In the genomic region with DNA sequence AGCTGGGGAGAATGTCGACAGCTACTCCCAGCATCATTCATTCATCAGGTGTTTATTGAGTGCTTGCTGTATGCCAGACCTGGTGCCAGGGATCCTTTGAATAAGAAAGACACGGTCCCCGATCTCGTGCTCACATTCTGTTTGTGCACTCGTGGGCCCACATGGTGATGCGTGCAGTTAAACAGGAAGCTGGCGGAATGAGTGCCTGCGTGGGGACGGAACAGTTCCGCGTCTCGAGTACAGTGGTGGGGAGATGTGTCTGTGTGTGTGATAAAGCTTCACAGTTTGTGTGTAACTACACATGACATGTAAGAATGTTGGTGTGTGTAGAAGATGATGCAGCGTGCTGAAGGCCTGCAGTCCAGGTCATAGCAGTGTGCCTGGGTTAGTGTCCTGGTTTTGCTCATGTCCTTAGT, we compare ENCODE assay signal across 8 cellular contexts. TPM values are rescaled to one million over a fixed set of nuclear protein-coding genes. Genes with fewer than 3 reads are reported as not detected.
DNase-seq lines count a peak whose midpoint lies in the region; ATAC-seq, FAIRE-seq and TF ChIP-seq lines count a peak whose summit lies in the region.

No MANE protein-coding gene starts in this region.

- H3K4me1 ChIP-seq in thymus (ENCODE audit: control insufficient read depth, insufficient read depth, low read length) = peaks cover 65% of the 10 kb centered on the region

- H3K9me3 Mint-ChIP-seq in immature natural killer cell (no peaks in the 10 kb centered on the region), progenitor cell of endocrine pancreas (ENCODE audit: low read depth) (no peaks in the 10 kb centered on the region)

- DNase-seq in GM12891 (ENCODE audit: insufficient read length, low spot score) (no peak), immature natural killer cell (peak; percentile 82 to 85 (median 84)), progenitor cell of endocrine pancreas (ENCODE audit: low spot score, unreplicated experiment) (no peak), NCI-H2029 treated with DMSO at 0.1 percent for 48 hours (lab: John Stamatoyannopoulos, UW) (no peak)
- peak; percentile 59 for DNase-seq in activated CD8-positive, alpha-beta memory T cell treated with anti-CD3 and anti-CD28 coated beads, Interleukin-2, amount 50 U/mL, for 4 hours

- H3K4me1 Mint-ChIP-seq in immature natural killer cell (peaks cover 96 to 98% of the 10 kb centered on the region in 2 donors), progenitor cell of endocrine pancreas (ENCODE audit: low read depth) (peaks cover 16% of the 10 kb centered on the region)

- H3K4me3 ChIP-seq in thymus (ENCODE audit: low read length) = peak overlapping the region; percentile 43

- H3K36me3 ChIP-seq in thymus (ENCODE audit: control insufficient read depth, insufficient read depth) = peaks cover 81% of the 10 kb centered on the region

- H3K27ac Mint-ChIP-seq in immature natural killer cell (peak overlapping the region; percentile 97 to 99 (median 99)), progenitor cell of endocrine pancreas (no peak overlapping the region)

- H3K36me3 Mint-ChIP-seq in immature natural killer cell (peaks cover 31 to 70% (median 33%) of the 10 kb centered on the region in 3 donors), progenitor cell of endocrine pancreas (ENCODE audit: insufficient read depth) (peaks cover 18% of the 10 kb centered on the region)

- WGBS in thymus = 19% methylated on average over 13 of the region's 13 CpGs

- TF ChIP-seq CTCF in progenitor cell of endocrine pancreas (IDR thresholded peaks at IDR 0.05; ENCODE audit: unreplicated experiment) = no peak

- H3K4me3 Mint-ChIP-seq in immature natural killer cell (peak overlapping the region; percentile 65 to 88 (median 84)), progenitor cell of endocrine pancreas (ENCODE audit: low read depth) (no peak overlapping the region)

- no peak for FAIRE-seq in GM12891 (lab: Jason Lieb, UNC)

- peak; percentile 10; the same call in 1 of the 2 replicates for TF ChIP-seq POLR2A in GM12891 (IDR thresholded peaks at IDR 0.05; ENCODE audit: low read depth, low read length)

- peak overlapping the region; percentile 95 for H3K27ac ChIP-seq in thymus (ENCODE audit: low read depth)

- peak; percentile 4 for ATAC-seq in HG03103 (IDR thresholded peaks at IDR 0.05; ENCODE audit: low read depth, unreplicated experiment)
- ATAC-seq in HG02623 (IDR thresholded peaks at IDR 0.05; ENCODE audit: unreplicated experiment) = no peak

- peaks cover 89 to 95% (median 95%) of the 10 kb centered on the region in 3 donors for H3K27me3 Mint-ChIP-seq in immature natural killer cell (ENCODE audit: low read depth in 3 of 3)
- H3K27me3 Mint-ChIP-seq in progenitor cell of endocrine pancreas = no peaks in the 10 kb centered on the region

- no peaks in the 10 kb centered on the region for H3K9me3 ChIP-seq in thymus (ENCODE audit: control insufficient read depth)

- no peaks in the 10 kb centered on the region for H3K27me3 ChIP-seq in thymus (ENCODE audit: control insufficient read depth, insufficient read depth)

TF ChIP-seq in GM12891, 5 proteins besides CTCF, POLR2A, EP300 and RAD21:
- TF ChIP-seq POU2F2 (IDR thresholded peaks at IDR 0.05; ENCODE audit: low read depth, low read length) (no peak), POLR2AphosphoS5 (IDR thresholded peaks at IDR 0.05; ENCODE audit: low read depth, low read length) (peak; percentile 64; the same call in 1 of the 2 replicates), SPI1 (IDR thresholded peaks at IDR 0.05; ENCODE audit: low read depth, low read length) (peak; percentile 16; the same call in 1 of the 2 replicates), PAX5 (IDR thresholded peaks at IDR 0.05; ENCODE audit: insufficient read depth, low read length, severe bottlenecking) (no peak)

RNA-seq across cellular contexts. Expression of a gene that starts 6.5 kb away (rescaled TPM):
- polyA plus RNA-seq in GM12891 (2012; ENCODE audit: low read depth, missing spikeins) = 82.1 TPM
- 10 to 100 TPM; 43.6 to 89.1 (median 80.4) TPM for polyA plus RNA-seq in immature natural killer cell
- 84.6 TPM for polyA plus RNA-seq in thymus
- total RNA-seq in progenitor cell of endocrine pancreas = 21.0 and 24.1 TPM in 2 replicates

RNA-seq across cellular contexts. Expression of a gene that starts 46.6 kb away (rescaled TPM):
- 29.3 TPM for polyA plus RNA-seq in GM12891 (2012; ENCODE audit: low read depth, missing spikeins)
- polyA plus RNA-seq in immature natural killer cell (10 to 100 TPM; 35.7 to 54.5 (median 40.3) TPM), thymus (22.3 TPM)
- 44.6 and 47.3 TPM in 2 replicates for total RNA-seq in progenitor cell of endocrine pancreas

Comparison
In these comparisons a context has a peak if more than half of its experiments do, and no peak if none do; other contexts are left out.
1. DNase-seq: peak in activated CD8-positive, alpha-beta memory T cell treated with anti-CD3 and anti-CD28 coated beads, Interleukin-2, amount 50 U/mL, for 4 hours (single experiment) and immature natural killer cell (3 of 3); none in GM12891 (single experiment), progenitor cell of endocrine pancreas (single experiment) and NCI-H2029 treated with DMSO at 0.1 percent for 48 hours (single experiment).